8 cellular contexts compared by ENCODE assay signal in genomic region chr1:46477153-46477929, GRCh38. TPM values are rescaled to one million over a fixed set of nuclear protein-coding genes. Genes with fewer than 3 reads are reported as not detected.
DNase-seq lines count a peak whose midpoint lies in the region; ATAC-seq and TF ChIP-seq lines count a peak whose summit lies in the region.

No MANE protein-coding gene starts in this region.

- no peaks in the 10 kb centered on the region for H3K4me1 ChIP-seq in Loucy (ENCODE audit: insufficient read depth, low read length, poor library complexity, severe bottlenecking)
- no peaks in the 10 kb centered on the region for H3K4me1 ChIP-seq in psoas muscle
- H3K4me1 ChIP-seq in uterus, result no peaks in the 10 kb centered on the region

- H3K27me3 ChIP-seq in Loucy (ENCODE audit: insufficient read depth, low read length, poor library complexity, severe bottlenecking) (no peaks in the 10 kb centered on the region), psoas muscle (ENCODE audit: insufficient read depth in 3 of 3, low read length in 2 of 3) (peaks cover 0 to 11% (median 3%) of the 10 kb centered on the region in 3 donors), uterus (no peaks in the 10 kb centered on the region)

- no peak overlapping the region for H3K27ac Mint-ChIP-seq in activated naive CD4-positive, alpha-beta T cell treated with anti-CD3 and anti-CD28 coated beads, Interleukin-2, amount 10 ng/mL, durations not matched to agents 7 days and 5 days

- H3K4me3 ChIP-seq in Loucy (ENCODE audit: low read length, poor library complexity, severe bottlenecking) (no peak overlapping the region), psoas muscle (no peak overlapping the region), uterus (no peak overlapping the region)

- no peaks in the 10 kb centered on the region for H3K4me1 Mint-ChIP-seq in activated naive CD4-positive, alpha-beta T cell treated with anti-CD3 and anti-CD28 coated beads, Interleukin-2, amount 10 ng/mL, durations not matched to agents 7 days and 5 days

- no peak for TF ChIP-seq POLR2A in uterus (IDR thresholded peaks at IDR 0.05)

- no peak overlapping the region for H3K27ac ChIP-seq in psoas muscle
- no peak overlapping the region for H3K27ac ChIP-seq in uterus

- no peaks in the 10 kb centered on the region for H3K9me2 ChIP-seq in Loucy (replicated peaks; ENCODE audit: low read depth, low read length)

- no peaks in the 10 kb centered on the region for H3K9me3 ChIP-seq in Loucy (ENCODE audit: insufficient read depth, low read depth, low read length)
- H3K9me3 ChIP-seq in psoas muscle, result no peaks in the 10 kb centered on the region
- no peaks in the 10 kb centered on the region for H3K9me3 ChIP-seq in uterus

- intact Hi-C loops in head of caudate nucleus (cut with DNase I), result loop anchor here (5.0 kb wide), 1 partner anchor 50 kb away; no protein-coding TSS in a partner anchor
- intact Hi-C loops in psoas muscle (cut with DNase I), result no loop called here
- intact Hi-C loops in uterus (cut with DNase I; ENCODE audit: low total_unique reads), result no loop called here

- TF ChIP-seq CTCF in Loucy (conservative IDR thresholded peaks at IDR 0.05; ENCODE audit: low read length) (peak; percentile 89), psoas muscle (IDR thresholded peaks at IDR 0.05) (peak; percentile 86), uterus (IDR thresholded peaks at IDR 0.05) (peak; percentile 62 to 67 (median 66))

- 33 to 38% (median 36%) methylated on average over 11 of the region's 11 CpGs for WGBS in psoas muscle, 3 donors

- CTCF ChIA-PET in activated naive CD4-positive, alpha-beta T cell treated with anti-CD3 and anti-CD28 coated beads, Interleukin-2, amount 10 ng/mL, durations not matched to agents 7 days and 5 days (lab: Charles Lee), result interaction anchor here (0.6 to 5.8 kb wide), 13 partner anchors 10 to 248 kb away, joined by 3 to 76 read pairs (median 4); a partner anchor contains a TSS

- H4K20me1 ChIP-seq in Loucy (ENCODE audit: insufficient read depth, low read length, poor library complexity, severe bottlenecking), result no peaks in the 10 kb centered on the region

- H3K4me3 Mint-ChIP-seq in activated naive CD4-positive, alpha-beta T cell treated with anti-CD3 and anti-CD28 coated beads, Interleukin-2, amount 10 ng/mL, durations not matched to agents 7 days and 5 days, result no peak overlapping the region

- H3K79me2 ChIP-seq in Loucy (ENCODE audit: insufficient read depth, low read length), result no peaks in the 10 kb centered on the region

- no peak overlapping the region for H3K4me2 ChIP-seq in Loucy (ENCODE audit: low read depth, low read length, poor library complexity, severe bottlenecking)

- H3K36me3 Mint-ChIP-seq in activated naive CD4-positive, alpha-beta T cell treated with anti-CD3 and anti-CD28 coated beads, Interleukin-2, amount 10 ng/mL, durations not matched to agents 7 days and 5 days, result no peaks in the 10 kb centered on the region

- peak; percentile 67 for ATAC-seq in GM18511 (IDR thresholded peaks at IDR 0.05; ENCODE audit: unreplicated experiment)
- peak; percentile 79 to 92 (median 83) for ATAC-seq in psoas muscle

- H3K36me3 ChIP-seq in Loucy (ENCODE audit: insufficient read depth, low read length) (no peaks in the 10 kb centered on the region), psoas muscle (ENCODE audit: insufficient read depth in 1 of 2, low read depth in 1 of 2) (no peaks in the 10 kb centered on the region), uterus (no peaks in the 10 kb centered on the region)

- no peak overlapping the region for H2AFZ ChIP-seq in Loucy (ENCODE audit: low read length)

- H3K9ac ChIP-seq in Loucy (ENCODE audit: low read depth, low read length, poor library complexity, severe bottlenecking), result no peak overlapping the region

- in situ Hi-C loops in ACHN (cut with HindIII; ENCODE audit: low pct_ligation_motif_present, low pct_unique_long_range_greater_than_20kb, low sequenced_read_pairs), result no loop called here

- H3K27me3 Mint-ChIP-seq in activated naive CD4-positive, alpha-beta T cell treated with anti-CD3 and anti-CD28 coated beads, Interleukin-2, amount 10 ng/mL, durations not matched to agents 7 days and 5 days, result peaks cover 78% of the 10 kb centered on the region

- H3K9me3 Mint-ChIP-seq in activated naive CD4-positive, alpha-beta T cell treated with anti-CD3 and anti-CD28 coated beads, Interleukin-2, amount 10 ng/mL, durations not matched to agents 7 days and 5 days, result no peaks in the 10 kb centered on the region

- no peaks in the 10 kb centered on the region for H3F3A ChIP-seq in Loucy (ENCODE audit: low read depth)

- DNase-seq in ACHN (peak; percentile 56), SKM-1 (lab: John Stamatoyannopoulos, UW; ENCODE audit: unreplicated experiment) (peak; percentile 42), head of caudate nucleus (peak; percentile 40 to 91 (median 81)), psoas muscle (peak; percentile 69 to 81), uterus (peak; percentile 41 to 60)
- DNase-seq in activated naive CD4-positive, alpha-beta T cell treated with anti-CD3 and anti-CD28 coated beads, Interleukin-2, amount 10 ng/mL, durations not matched to agents 7 days and 5 days, result peak; percentile 83

RNA-seq across cellular contexts. Expression of gene DMBX1, which starts 12.3 kb away (rescaled TPM):
- total RNA-seq in psoas muscle (not detected), uterus (under 1 TPM in 1 of 4 donors, not detected in 3; 0.07 TPM)
- polyA plus RNA-seq in psoas muscle, result not detected
